ENCODE assay signal across 8 cellular contexts in genomic region chr13:77026255-77026782, GRCh38. TPM values are rescaled to one million over a fixed set of nuclear protein-coding genes. Genes with fewer than 3 reads are reported as not detected.
A peak's percentile ranks its signal among the peaks of the same experiment; 100 is the strongest.
DNase-seq lines count a peak whose midpoint lies in the region; ATAC-seq, FAIRE-seq and TF ChIP-seq lines count a peak whose summit lies in the region.

No MANE protein-coding gene starts in this region.

- H3K27ac ChIP-seq in 22Rv1 (peak overlapping the region; percentile 97), coronary artery (peak overlapping the region; percentile 99 to 100), HepG2 (ENCODE audit: extremely low read length, insufficient read depth, low read length) (peak overlapping the region; percentile 96)

- TF ChIP-seq EP300 in HepG2 (IDR thresholded peaks at IDR 0.05; ENCODE audit: low read depth in 2 of 2, low read length in 2 of 2) (no peak), HepG2 (CRISPR knock-in tag; IDR thresholded peaks at IDR 0.05; ENCODE audit: borderline replicate concordance) (no peak)

- 0% methylated on average over 8 of the region's 53 CpGs for WGBS in HepG2 (ENCODE audit: low lambda C conversion rate)

- H3K4me2 ChIP-seq in HepG2 (ENCODE audit: low read depth, low read length), result peak overlapping the region; percentile 94

- ATAC-seq in GM18508 (IDR thresholded peaks at IDR 0.05; ENCODE audit: insufficient read depth, unreplicated experiment), result peak; percentile 37
- peak; percentile 50 for ATAC-seq in HG03039 (IDR thresholded peaks at IDR 0.05; ENCODE audit: unreplicated experiment)
- peak; percentile 82 for ATAC-seq in HepG2

- FAIRE-seq in HepG2 (lab: Jason Lieb, UNC), result no peak

- no peak overlapping the region for H2AFZ ChIP-seq in HepG2 (ENCODE audit: low read length)

- peaks cover 1 to 8% of the 10 kb centered on the region in 2 experiments; a peak in 4 of 5 replicates for H3K36me3 ChIP-seq in HepG2 (replicated peaks in 1 of 2; ENCODE audit: control insufficient read depth in 1 of 2, insufficient read depth in 2 of 2, low read length in 2 of 2)

- no peaks in the 10 kb centered on the region; a peak in 1 of 5 replicates for H3K27me3 ChIP-seq in HepG2 (ENCODE audit: control insufficient read depth in 1 of 2, insufficient read depth in 2 of 2, low read length in 2 of 2)

- CTCF ChIA-PET in HepG2 (lab: Yijun Ruan, JAX; ENCODE audit: low intra/inter-chr PET ratio, low total read pairs), result no interaction called here

- peak overlapping the region; percentile 93 for H3K9ac ChIP-seq in HepG2 (ENCODE audit: insufficient read depth, low read depth, low read length)

- no peak for TF ChIP-seq POLR2A in HepG2 (IDR thresholded peaks at IDR 0.05; ENCODE audit: insufficient read depth in 1 of 2, low read depth in 2 of 2, low read length in 2 of 2)

- no TSS peak for BruUV-seq in HepG2 (replicated peaks; lab: Mats Ljungman, UMichigan)

- POLR2A ChIA-PET in HepG2 (lab: Yijun Ruan, JAX), result interaction anchor here (1.0 to 2.5 kb wide), 6 partner anchors 12 to 1266 kb away, joined by 3 to 12 read pairs (median 5); partner anchors contain the start of gene CLN5

- intact Hi-C loops in HepG2 (cut with micrococcal nuclease; ENCODE audit: unreplicated experiment), result loop anchor here (5.0 to 10.0 kb wide), 2 partner anchors 36 to 298 kb away; partner anchors contain the start of gene MYCBP2

- TF ChIP-seq CTCF in 22Rv1 (IDR thresholded peaks at IDR 0.05) (no peak), coronary artery (IDR thresholded peaks at IDR 0.05) (no peak), HepG2 (CRISPR knock-in tag; IDR thresholded peaks at IDR 0.05) (no peak)

- peak; percentile 19 for DNase-seq in NCI-H2227 treated with DMSO at 0.1 percent for 48 hours (lab: John Stamatoyannopoulos, UW)
- DNase-seq in activated CD4-positive, alpha-beta T cell treated with anti-CD3 and anti-CD28 coated beads for 48 hours, result peak; percentile 82
- peak; percentile 95 for DNase-seq in coronary artery (ENCODE audit: low spot score)
- DNase-seq in HepG2 (ENCODE audit: low spot score), result peak; percentile 63
- peak; percentile 70 for DNase-seq in stimulated activated CD4-positive, alpha-beta T cell treated with anti-CD3 and anti-CD28 coated beads, Interleukin-4, amount 100 ng/mL, for 24 hours

- H3K4me3 ChIP-seq in coronary artery (peak overlapping the region; percentile 95), HepG2 (replicated peaks in 1 of 3; ENCODE audit: insufficient read depth in 1 of 3, low read depth in 2 of 3, low read length in 3 of 3) (peak overlapping the region; percentile 86 to 98 (median 95))

- peaks cover 45% of the 10 kb centered on the region for H3K79me2 ChIP-seq in HepG2 (ENCODE audit: insufficient read depth, low read length)

- in situ Hi-C loops in HepG2 (cut with HindIII; ENCODE audit: extremely low pct_ligation_motif_present, low pct_unique_long_range_greater_than_20kb), result no loop called here

- peaks cover 48% of the 10 kb centered on the region for H3K4me1 ChIP-seq in HepG2 (ENCODE audit: insufficient read depth, low read length)

- no peak; the same call in 1 of the 2 replicates for TF ChIP-seq RAD21 in HepG2 (CRISPR knock-in tag; IDR thresholded peaks at IDR 0.05)

- H3K9me3 ChIP-seq in HepG2 (ENCODE audit: low read length), result no peaks in the 10 kb centered on the region

- H4K20me1 ChIP-seq in HepG2 (ENCODE audit: insufficient read depth, low read length), result peaks cover 36% of the 10 kb centered on the region

TF ChIP-seq in HepG2, 621 proteins besides CTCF, POLR2A, EP300 and RAD21 (continues in another document):
- TF ChIP-seq ZNF33B (CRISPR knock-in tag; IDR thresholded peaks at IDR 0.05) (0 out of 2 replicates have a peak, but pooled peaks have one; percentile 45), HNRNPLL (IDR thresholded peaks at IDR 0.05; ENCODE audit: low read depth, low read length, poor library complexity, severe bottlenecking) (peak; percentile 60)
- TF ChIP-seq, protein P1, sequence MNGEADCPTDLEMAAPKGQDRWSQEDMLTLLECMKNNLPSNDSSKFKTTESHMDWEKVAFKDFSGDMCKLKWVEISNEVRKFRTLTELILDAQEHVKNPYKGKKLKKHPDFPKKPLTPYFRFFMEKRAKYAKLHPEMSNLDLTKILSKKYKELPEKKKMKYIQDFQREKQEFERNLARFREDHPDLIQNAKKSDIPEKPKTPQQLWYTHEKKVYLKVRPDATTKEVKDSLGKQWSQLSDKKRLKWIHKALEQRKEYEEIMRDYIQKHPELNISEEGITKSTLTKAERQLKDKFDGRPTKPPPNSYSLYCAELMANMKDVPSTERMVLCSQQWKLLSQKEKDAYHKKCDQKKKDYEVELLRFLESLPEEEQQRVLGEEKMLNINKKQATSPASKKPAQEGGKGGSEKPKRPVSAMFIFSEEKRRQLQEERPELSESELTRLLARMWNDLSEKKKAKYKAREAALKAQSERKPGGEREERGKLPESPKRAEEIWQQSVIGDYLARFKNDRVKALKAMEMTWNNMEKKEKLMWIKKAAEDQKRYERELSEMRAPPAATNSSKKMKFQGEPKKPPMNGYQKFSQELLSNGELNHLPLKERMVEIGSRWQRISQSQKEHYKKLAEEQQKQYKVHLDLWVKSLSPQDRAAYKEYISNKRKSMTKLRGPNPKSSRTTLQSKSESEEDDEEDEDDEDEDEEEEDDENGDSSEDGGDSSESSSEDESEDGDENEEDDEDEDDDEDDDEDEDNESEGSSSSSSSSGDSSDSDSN (CRISPR knock-in tag; IDR thresholded peaks at IDR 0.05), result peak; percentile 65; the same call in 1 of the 2 replicates

RNA-seq across cellular contexts. Expression of gene FBXL3, which starts 0.6 kb away (rescaled TPM):
- 18.5 and 22.6 TPM in 2 replicates for total RNA-seq in HepG2 (2016; rRNA removed; fragmentation: Illumina TruSeq; extraction: Trizol)
- 2.3 and 2.6 TPM in 2 replicates for total RNA-seq in HepG2 (2016; cell fraction: cytosol; rRNA removed; fragmentation: Illumina TruSeq; extraction: Trizol; ENCODE audit: low read depth)
- total RNA-seq in HepG2 (2016; cell fraction: insoluble cytoplasmic fraction; rRNA removed; fragmentation: Illumina TruSeq; extraction: Trizol), result 18.5 and 23.2 TPM in 2 replicates
- total RNA-seq in HepG2 (2016; cell fraction: membrane; rRNA removed; fragmentation: Illumina TruSeq; extraction: Trizol), result 7.6 and 9.0 TPM in 2 replicates
- total RNA-seq in HepG2 (2016; cell fraction: nucleus; rRNA removed; fragmentation: Illumina TruSeq; extraction: Trizol), result 20.3 and 21.3 TPM in 2 replicates
- polyA plus RNA-seq in HepG2 (2011; rRNA removed), result 10.6 and 11.5 TPM in 2 replicates
- polyA plus RNA-seq in HepG2 (2011; cell fraction: cytosol; rRNA removed), result 6.0 and 9.2 TPM in 2 replicates
- 7.8 and 8.4 TPM in 2 replicates for polyA plus RNA-seq in HepG2 (2011; cell fraction: nucleus; rRNA removed)
- polyA plus RNA-seq in HepG2 (2012), result 13.9 and 14.9 TPM in 2 replicates
- polyA plus RNA-seq in HepG2 (2016; cell fraction: cytosol; fragmentation: Illumina TruSeq; extraction: Trizol; ENCODE audit: low read depth), result 0.85 and 1.0 TPM in 2 replicates
- 18.4 and 20.6 TPM in 2 replicates for polyA plus RNA-seq in HepG2 (2016; cell fraction: insoluble cytoplasmic fraction; fragmentation: Illumina TruSeq; extraction: Trizol; ENCODE audit: low read depth)
- polyA plus RNA-seq in HepG2 (2016; cell fraction: membrane; fragmentation: Illumina TruSeq; extraction: Trizol; ENCODE audit: low read depth), result 4.1 and 4.8 TPM in 2 replicates
- polyA plus RNA-seq in HepG2 (2016; cell fraction: nucleus; fragmentation: Illumina TruSeq; extraction: Trizol; ENCODE audit: insufficient read depth, low read depth), result 15.3 and 17.3 TPM in 2 replicates
- polyA minus RNA-seq in HepG2 (2011; rRNA and poly(A)+ RNA removed; ENCODE audit: low replicate concordance), result 12.2 and 30.0 TPM in 2 replicates
- polyA minus RNA-seq in HepG2 (2011; cell fraction: cytosol; rRNA and poly(A)+ RNA removed), result 14.8 and 21.8 TPM in 2 replicates
- 49.8 and 50.1 TPM in 2 replicates for polyA minus RNA-seq in HepG2 (2011; cell fraction: nucleus; rRNA and poly(A)+ RNA removed)

RNA-seq across cellular contexts. Expression of gene CLN5, which starts 34.4 kb away (rescaled TPM):
- total RNA-seq in HepG2 (2016; rRNA removed; fragmentation: Illumina TruSeq; extraction: Trizol), result 6.7 and 13.7 TPM in 2 replicates
- total RNA-seq in HepG2 (2016; cell fraction: cytosol; rRNA removed; fragmentation: Illumina TruSeq; extraction: Trizol; ENCODE audit: low read depth), result 1.8 and 2.2 TPM in 2 replicates
- total RNA-seq in HepG2 (2016; cell fraction: insoluble cytoplasmic fraction; rRNA removed; fragmentation: Illumina TruSeq; extraction: Trizol), result 8.0 and 12.5 TPM in 2 replicates
- total RNA-seq in HepG2 (2016; cell fraction: membrane; rRNA removed; fragmentation: Illumina TruSeq; extraction: Trizol), result 3.0 and 3.5 TPM in 2 replicates
- 18.3 and 18.9 TPM in 2 replicates for total RNA-seq in HepG2 (2016; cell fraction: nucleus; rRNA removed; fragmentation: Illumina TruSeq; extraction: Trizol)
- 10.0 and 10.1 TPM in 2 replicates for polyA plus RNA-seq in HepG2 (2011; rRNA removed)
- polyA plus RNA-seq in HepG2 (2011; cell fraction: cytosol; rRNA removed), result 5.0 and 7.4 TPM in 2 replicates
- 10.6 and 11.1 TPM in 2 replicates for polyA plus RNA-seq in HepG2 (2011; cell fraction: nucleus; rRNA removed)
- polyA plus RNA-seq in HepG2 (2012), result 10.4 and 11.3 TPM in 2 replicates
- polyA plus RNA-seq in HepG2 (2016; cell fraction: cytosol; fragmentation: Illumina TruSeq; extraction: Trizol; ENCODE audit: low read depth), result 0.95 and 1.3 TPM in 2 replicates
- 6.2 and 8.3 TPM in 2 replicates for polyA plus RNA-seq in HepG2 (2016; cell fraction: insoluble cytoplasmic fraction; fragmentation: Illumina TruSeq; extraction: Trizol; ENCODE audit: low read depth)
- polyA plus RNA-seq in HepG2 (2016; cell fraction: membrane; fragmentation: Illumina TruSeq; extraction: Trizol; ENCODE audit: low read depth), result 2.4 TPM in 2 replicates
- polyA plus RNA-seq in HepG2 (2016; cell fraction: nucleus; fragmentation: Illumina TruSeq; extraction: Trizol; ENCODE audit: insufficient read depth, low read depth), result 21.3 and 21.9 TPM in 2 replicates
- polyA minus RNA-seq in HepG2 (2011; rRNA and poly(A)+ RNA removed; ENCODE audit: low replicate concordance), result 4.3 and 5.8 TPM in 2 replicates
- polyA minus RNA-seq in HepG2 (2011; cell fraction: cytosol; rRNA and poly(A)+ RNA removed), result 4.4 and 5.8 TPM in 2 replicates
- 26.1 and 29.2 TPM in 2 replicates for polyA minus RNA-seq in HepG2 (2011; cell fraction: nucleus; rRNA and poly(A)+ RNA removed)

Comparison
In these comparisons a context has a peak if more than half of its experiments do, and no peak if none do; other contexts are left out.
1. Peak in every context shown above with its lines: DNase-seq, ATAC-seq, H3K4me3 ChIP-seq and H3K27ac ChIP-seq.
2. DNase-seq: peak in every context shown above with its lines; median percentile 95 in coronary artery; 82 in activated CD4-positive, alpha-beta T cell treated with anti-CD3 and anti-CD28 coated beads for 48 hours; 70 in stimulated activated CD4-positive, alpha-beta T cell treated with anti-CD3 and anti-CD28 coated beads, Interleukin-4, amount 100 ng/mL, for 24 hours; 63 in HepG2; 19 in NCI-H2227 treated with DMSO at 0.1 percent for 48 hours.